ENCODE assay signal across 1 cellular context in genomic region chr18:6722680-6723079, GRCh38.
TF ChIP-seq lines count a peak whose summit lies in the region.

No MANE protein-coding gene starts in this region.

TF ChIP-seq in IMR-90, 13 proteins besides CTCF, POLR2A, EP300 and RAD21:
- TF ChIP-seq CEBPB (IDR thresholded peaks at IDR 0.05; ENCODE audit: low read depth, low read length) (no peak), ELK1 (IDR thresholded peaks at IDR 0.05; ENCODE audit: borderline replicate concordance, low read depth, low read length) (no peak), MAFK (IDR thresholded peaks at IDR 0.05; ENCODE audit: low read depth, low read length) (no peak), USF2 (IDR thresholded peaks at IDR 0.05; ENCODE audit: low read depth, low read length) (no peak), FOS (IDR thresholded peaks at IDR 0.05; ENCODE audit: low read depth, low read length) (no peak), CHD1 (IDR thresholded peaks at IDR 0.05; ENCODE audit: low read depth, low read length) (no peak), MAZ (IDR thresholded peaks at IDR 0.05; ENCODE audit: borderline replicate concordance, low read depth, low read length) (no peak), MXI1 (IDR thresholded peaks at IDR 0.05; ENCODE audit: borderline replicate concordance, low read depth, low read length) (no peak), RFX5 (IDR thresholded peaks at IDR 0.05; ENCODE audit: low read depth, low read length) (no peak), BHLHE40 (IDR thresholded peaks at IDR 0.05; ENCODE audit: low read depth, low read length) (no peak), NFE2L2 (IDR thresholded peaks at IDR 0.05; ENCODE audit: low read depth, low read length) (no peak), RCOR1 (IDR thresholded peaks at IDR 0.05; ENCODE audit: insufficient replicate concordance, low read length) (no peak), SMC3 (IDR thresholded peaks at IDR 0.05; ENCODE audit: low read depth, low read length) (no peak)
